Comparison of ENCODE assay signal across 8 cellular contexts in genomic region chr7:50349963-50350944, GRCh38. TPM values are rescaled to one million over a fixed set of nuclear protein-coding genes. Genes with fewer than 3 reads are reported as not detected.
DNase-seq lines count a peak whose midpoint lies in the region; ATAC-seq, FAIRE-seq and TF ChIP-seq lines count a peak whose summit lies in the region.

No MANE protein-coding gene starts in this region.

- POLR2A ChIA-PET in GM12878 (lab: Charles Lee): interaction anchor here (0.7 to 2.4 kb wide), 11 partner anchors 8 to 76 kb away, joined by 3 to 10 read pairs (median 4); partner anchors contain the start of gene IKZF1

- H2AFZ ChIP-seq in GM12878 (ENCODE audit: control insufficient read depth, low read depth, low read length): peak overlapping the region; percentile 5; the same call in 1 of the 2 replicates

- WGBS in GM12878 (ENCODE audit: insufficient coverage, insufficient replicate concordance, low lambda C conversion rate, missing lambda C conversion rate): 14% methylated on average over 18 of the region's 18 CpGs
- WGBS in suprapubic skin: 81% methylated on average over 18 of the region's 18 CpGs
- 56 to 64% (median 63%) methylated on average over 14 to 18 of the region's 18 CpGs for WGBS in heart left ventricle, 4 donors

- H3K27me3 ChIP-seq in GM12878 (replicated peaks in 1 of 2; ENCODE audit: control insufficient read depth in 2 of 2, insufficient read depth in 2 of 2, low read length in 1 of 2) (no peaks in the 10 kb centered on the region), suprapubic skin (no peaks in the 10 kb centered on the region), heart left ventricle (peaks cover 0 to 36% (median 3%) of the 10 kb centered on the region in 9 donors)

- peaks cover 0 to 30% of the 10 kb centered on the region in 2 experiments for H3K36me3 ChIP-seq in GM12878 (ENCODE audit: control insufficient read depth in 2 of 2, insufficient read depth in 2 of 2, low read length in 1 of 2)
- no peaks in the 10 kb centered on the region for H3K36me3 ChIP-seq in suprapubic skin
- peaks cover 0 to 17% (median 0%) of the 10 kb centered on the region in 9 donors for H3K36me3 ChIP-seq in heart left ventricle

- peak; percentile 85 for FAIRE-seq in GM12878 (lab: Jason Lieb, UNC)

- TF ChIP-seq POLR2A in Raji (IDR thresholded peaks at IDR 0.05; ENCODE audit: insufficient read depth, low read depth, low read length): 0 out of 2 replicates have a peak, but pooled peaks have one; percentile 19
- peak; percentile 44; the same call in 1 of the 2 replicates for TF ChIP-seq POLR2A in GM12878 (IDR thresholded peaks at IDR 0.05; ENCODE audit: low read depth, low read length)
- TF ChIP-seq POLR2A in suprapubic skin (IDR thresholded peaks at IDR 0.05): no peak
- TF ChIP-seq POLR2A in heart left ventricle (IDR thresholded peaks at IDR 0.05): no peak

- TF ChIP-seq EP300 in GM12878 (IDR thresholded peaks at IDR 0.05; ENCODE audit: borderline replicate concordance in 1 of 2, control insufficient read depth in 1 of 2, low read depth in 2 of 2, low read length in 2 of 2) (peak; percentile 78 to 84), suprapubic skin (IDR thresholded peaks at IDR 0.05) (no peak)

- H4K20me1 ChIP-seq in GM12878 (ENCODE audit: control insufficient read depth, insufficient read depth): no peaks in the 10 kb centered on the region

- TF ChIP-seq CTCF in GM12864 (IDR thresholded peaks at IDR 0.05; ENCODE audit: low read depth, low read length, missing control alignments) (no peak), GM12878 (IDR thresholded peaks at IDR 0.05 in 2 of 3, conservative IDR thresholded peaks at IDR 0.05 in 1 of 3; ENCODE audit: control insufficient read depth in 2 of 3, extremely low read depth in 1 of 3, insufficient read depth in 1 of 3, low read depth in 3 of 3, low read length in 3 of 3) (no peak), suprapubic skin (IDR thresholded peaks at IDR 0.05) (no peak), heart left ventricle (IDR thresholded peaks at IDR 0.05) (no peak)

- intact Hi-C loops in GM12878 (cut with micrococcal nuclease; ENCODE audit: unreplicated experiment): loop anchor here (1.0 kb wide), 1 partner anchor 83 kb away; no protein-coding TSS in a partner anchor
- intact Hi-C loops in heart left ventricle (cut with DNase I): no loop called here

- H3K4me3 ChIP-seq in GM12864 (ENCODE audit: low read depth, low read length) (no peak overlapping the region), GM12878 (no peak overlapping the region), suprapubic skin (no peak overlapping the region), heart left ventricle (no peak overlapping the region)

- H3K4me2 ChIP-seq in GM12878 (ENCODE audit: control insufficient read depth, insufficient read depth): peak overlapping the region; percentile 75

- peaks cover 31% of the 10 kb centered on the region for H3K4me1 ChIP-seq in GM12878 (ENCODE audit: control insufficient read depth, insufficient read depth, low read length)
- no peaks in the 10 kb centered on the region for H3K4me1 ChIP-seq in suprapubic skin
- H3K4me1 ChIP-seq in heart left ventricle: peaks cover 0 to 85% (median 0%) of the 10 kb centered on the region in 12 donors

- H3K9me3 ChIP-seq in GM12878 (replicated peaks; ENCODE audit: control insufficient read depth, insufficient read depth, low read length) (no peaks in the 10 kb centered on the region), suprapubic skin (no peaks in the 10 kb centered on the region), heart left ventricle (no peaks in the 10 kb centered on the region)

- SMC1A ChIA-PET in GM12878 (lab: Charles Lee; ENCODE audit: uncharacterized antibody, unreplicated experiment): interaction anchor here (0.7 to 7.0 kb wide), 27 partner anchors 11 to 203 kb away, joined by 3 to 80 read pairs (median 5); partner anchors contain the start of gene IKZF1

- in situ Hi-C loops in GM12878 (cut with MboI): no loop called here

- H3K9ac ChIP-seq in GM12878 (ENCODE audit: control insufficient read depth, insufficient read depth, low read length): peak overlapping the region; percentile 22

- peak; percentile 77 for ATAC-seq in GM21825 (IDR thresholded peaks at IDR 0.05; ENCODE audit: unreplicated experiment)
- peak; percentile 90 for ATAC-seq in GM12878
- no peak for ATAC-seq in heart left ventricle

- TF ChIP-seq RAD21 in GM12878 (IDR thresholded peaks at IDR 0.05; ENCODE audit: insufficient read depth, low read depth, low read length): 0 out of 2 replicates have a peak, but pooled peaks have one; percentile 24

- DNase-seq in GM12864 (ENCODE audit: low read depth) (peak; percentile 74), GM12878 (ENCODE audit: low read depth, low spot score) (peak; percentile 84), suprapubic skin (ENCODE audit: low spot score in 2 of 2) (no peak), heart left ventricle (no peak), amygdala (lab: John Stamatoyannopoulos, UW) (no peak), ureter (ENCODE audit: low spot score) (no peak)

- peaks cover 20% of the 10 kb centered on the region for H3K79me2 ChIP-seq in GM12878 (ENCODE audit: control insufficient read depth, insufficient read depth, low read length)

- RAD21 ChIA-PET in GM12878 (lab: Charles Lee; ENCODE audit: unreplicated experiment): interaction anchor here (0.7 to 4.8 kb wide), 20 partner anchors 11 to 206 kb away, joined by 3 to 42 read pairs (median 5); partner anchors contain the start of gene IKZF1

- H3K27ac ChIP-seq in GM12878 (ENCODE audit: control insufficient read depth, insufficient read depth): peak overlapping the region; percentile 86
- H3K27ac ChIP-seq in suprapubic skin: peak overlapping the region; percentile 39
- peak overlapping the region in 1 of 12 donors; percentile 85 for H3K27ac ChIP-seq in heart left ventricle

- BruUV-seq in GM12878 (replicated peaks; lab: Mats Ljungman, UMichigan): no TSS peak

- CTCF ChIA-PET in GM12878 (lab: Yijun Ruan, JAX): interaction anchor here (0.6 to 9.0 kb wide), 15 partner anchors 8 to 208 kb away, joined by 3 to 50 read pairs (median 4); no protein-coding TSS in a partner anchor

TF ChIP-seq in GM12878, 131 proteins besides CTCF, POLR2A, EP300 and RAD21 (continues in another document):
- TF ChIP-seq WRNIP1 (IDR thresholded peaks at IDR 0.05; ENCODE audit: borderline replicate concordance, low read depth, low read length) (no peak), MYB (IDR thresholded peaks at IDR 0.05; ENCODE audit: borderline replicate concordance, low read depth, low read length) (peak; percentile 53; the same call in 1 of the 2 replicates), IRF4 (IDR thresholded peaks at IDR 0.05; ENCODE audit: low read depth, low read length) (peak; percentile 92), RB1 (IDR thresholded peaks at IDR 0.05; ENCODE audit: borderline replicate concordance) (no peak), ZNF274 (IDR thresholded peaks at IDR 0.05; ENCODE audit: insufficient read depth, insufficient read length) (no peak), RBBP5 (conservative IDR thresholded peaks at IDR 0.05) (no peak), PRDM15 (CRISPR knock-in tag; IDR thresholded peaks at IDR 0.05) (no peak), ZNF622 (IDR thresholded peaks at IDR 0.05) (no peak), GATAD2B (conservative IDR thresholded peaks at IDR 0.05; ENCODE audit: low read depth) (no peak), ZNF217 (IDR thresholded peaks at IDR 0.05) (peak; percentile 95)

RNA-seq across cellular contexts. Expression of gene IKZF1, which starts 45.7 kb away (rescaled TPM):
- total RNA-seq in GM12878 (2013; cell fraction: nucleolus; rRNA removed): 250 and 261 TPM in 2 replicates
- total RNA-seq in GM12878 (2014; rRNA removed): 101 and 104 TPM in 2 replicates
- total RNA-seq in GM12878 (2014; rRNA removed; fragmentation: Illumina TruSeq; extraction: Trizol): 69.5 and 70.2 TPM in 2 replicates
- total RNA-seq in GM12878 (2021): 125 and 131 TPM in 2 replicates
- polyA plus RNA-seq in GM12878 (2011; ENCODE audit: low read depth): 23.9 TPM
- 58.5 and 61.7 TPM in 2 replicates for polyA plus RNA-seq in GM12878 (2011; rRNA removed)
- 60.4 and 68.7 TPM in 2 replicates for polyA plus RNA-seq in GM12878 (2011; cell fraction: cytosol; rRNA removed)
- 76.4 and 80.1 TPM in 2 replicates for polyA plus RNA-seq in GM12878 (2011; cell fraction: nucleus; rRNA removed)
- 30.9 and 31.5 TPM in 2 replicates for polyA plus RNA-seq in GM12878 (2012)
- 73.0 and 73.8 TPM in 2 replicates for polyA plus RNA-seq in GM12878 (2014; fragmentation: Illumina TruSeq; extraction: Trizol)
- polyA plus RNA-seq in GM12878 (2014; fragmentation: Nextera tagmentation; extraction: Ambion mirVana): 10 to 100 TPM; 27.2 to 29.8 TPM
- polyA plus RNA-seq in GM12878 (2014; rRNA removed): 60.3 and 64.2 TPM in 2 replicates
- polyA plus RNA-seq in GM12878 (2016; fragmentation: Nextera tagmentation; extraction: Ambion mirVana): 10 to 100 TPM; 82.5 to 95.3 TPM
- 133 and 138 TPM in 2 replicates for polyA minus RNA-seq in GM12878 (2011; rRNA and poly(A)+ RNA removed)
- polyA minus RNA-seq in GM12878 (2011; cell fraction: cytosol; rRNA and poly(A)+ RNA removed): 59.5 and 62.5 TPM in 2 replicates
- 108 and 193 TPM in 2 replicates for polyA minus RNA-seq in GM12878 (2011; cell fraction: nucleus; rRNA and poly(A)+ RNA removed)
- 10 to 100 TPM in 1 of 4 donors, 1 to 10 TPM in 3; 3.2 to 17.5 (median 6.2) TPM for total RNA-seq in suprapubic skin
- 10 to 100 TPM in 2 of 9 donors, 1 to 10 TPM in 6, under 1 TPM in 1; 0.90 to 27.8 (median 3.2) TPM for total RNA-seq in heart left ventricle
- under 1 TPM; 0.30 to 0.82 TPM for polyA plus RNA-seq in heart left ventricle
- 15.2 TPM for total RNA-seq in ureter

Comparison
In these comparisons a context has a peak if more than half of its experiments do, and no peak if none do; other contexts are left out.
1. DNase-seq: peak in GM12864 (single experiment) and GM12878 (single experiment); none in suprapubic skin (0 of 2), heart left ventricle (0 of 5), amygdala (0 of 56) and ureter (single experiment).
2. ATAC-seq: peak in GM21825 (single experiment) and GM12878 (single experiment); none in heart left ventricle (0 of 4).
3. POLR2A ChIP-seq: peak in Raji (single experiment) and GM12878 (single experiment); none in suprapubic skin (0 of 2) and heart left ventricle (0 of 2).